In genomic region chr4:145541266-145541770, GRCh38 we compare ENCODE assay signal across 21 cellular contexts. TPM values are rescaled to one million over a fixed set of nuclear protein-coding genes. Genes with fewer than 3 reads are reported as not detected.
DNase-seq lines count a peak whose midpoint lies in the region; ATAC-seq and TF ChIP-seq lines count a peak whose summit lies in the region.
"Had no signal": no experiment of that assay in that cellular context is flagged by ENCODE, and none has a peak within 500 bp of the region (broad histone marks: within the 10 kb centered on the region; RNA-seq: fewer than 3 reads in every experiment).

No MANE protein-coding gene starts in this region.

- no peaks in the 10 kb centered on the region for H3K79me2 ChIP-seq in H9 (ENCODE audit: insufficient read depth, low read length)

- H3K9me3 ChIP-seq in H9 (ENCODE audit: control insufficient read depth, low read depth, low read length) (no peaks in the 10 kb centered on the region), Panc1 (ENCODE audit: control insufficient read depth, insufficient read depth, low read depth, low read length) (no peaks in the 10 kb centered on the region)
- H3K9me3 ChIP-seq: body of pancreas, left lung, sigmoid colon had no signal

- H3K4me1 ChIP-seq in H9 (ENCODE audit: insufficient read depth, low read length) (peaks cover 4% of the 10 kb centered on the region; the same call in 1 of the 2 replicates), Panc1 (ENCODE audit: control insufficient read depth, insufficient read depth, low read length) (peaks cover 23% of the 10 kb centered on the region)

- POLR2A ChIA-PET in Panc1 (lab: Charles Lee): interaction anchor here (0.7 kb wide), 1 partner anchor 1849 kb away, joined by 3 read pairs; no protein-coding TSS in a partner anchor

- H3K79me1 ChIP-seq in H9 (ENCODE audit: insufficient read depth, low read depth, low read length, poor library complexity, severe bottlenecking): no peaks in the 10 kb centered on the region

- no peak overlapping the region for H3K18ac ChIP-seq in H9 (ENCODE audit: insufficient read length, low read depth, low read length)

- BruUV-seq in Panc1 (replicated peaks; lab: Mats Ljungman, UMichigan) (no TSS peak), Calu3 (replicated peaks; lab: Mats Ljungman, UMichigan) (no TSS peak)

- in situ Hi-C loops in Panc1 (cut with HindIII; ENCODE audit: low pct_unique_long_range_greater_than_20kb, low sequenced_read_pairs): no loop called here
- in situ Hi-C loops in ACHN (cut with HindIII; ENCODE audit: low pct_ligation_motif_present, low pct_unique_long_range_greater_than_20kb, low sequenced_read_pairs): no loop called here

- H3K27ac ChIP-seq in H9 (ENCODE audit: insufficient read length, low read depth, low read length) (no peak overlapping the region), Panc1 (ENCODE audit: low read length) (peak overlapping the region; percentile 57; the same call in 1 of the 2 replicates)
- H3K27ac ChIP-seq: body of pancreas, left lung, sigmoid colon had no signal

- H3K36me3 ChIP-seq in Panc1 (ENCODE audit: control insufficient read depth, insufficient read depth, low read length): no peaks in the 10 kb centered on the region
- H3K36me3 ChIP-seq: left lung had no signal

- H3K4me3 Mint-ChIP-seq in H9 (no peak overlapping the region), Calu3 (ENCODE audit: low read depth, unreplicated experiment) (no peak overlapping the region)
- H3K4me3 Mint-ChIP-seq: activated naive CD8-positive, alpha-beta T cell treated with anti-CD3 and anti-CD28 coated beads for 36 hours; activated T-helper 17 cell treated with anti-CD3 and anti-CD28 coated beads, Interleukin-2, amount 50 U/mL, for 72 hours; dendritic cell treated with granulocyte-macrophage colony-stimulating factor and Interleukin-4, amounts not matched to agents 40 ng/mL and 50 ng/mL, for 4 days; type B pancreatic cell had no signal

- no peak overlapping the region for H3K4me2 ChIP-seq in H9 (ENCODE audit: insufficient read depth, insufficient read length, low read length)

- CTCF ChIA-PET in Panc1 (lab: Charles Lee): no interaction called here
- CTCF ChIA-PET in Calu3 (lab: Charles Lee): no interaction called here

- H4K5ac ChIP-seq in H9 (ENCODE audit: insufficient read length, low read depth, low read length): no peak overlapping the region

- H3K36me3 Mint-ChIP-seq in H9 (ENCODE audit: insufficient read depth in 1 of 3, low read depth in 3 of 3): peaks cover 0 to 6% (median 4%) of the 10 kb centered on the region in 3 experiments; a peak in 3 of 7 replicates
- H3K36me3 Mint-ChIP-seq in Calu3 (ENCODE audit: insufficient read depth, unreplicated experiment): no peaks in the 10 kb centered on the region
- H3K36me3 Mint-ChIP-seq: activated naive CD8-positive, alpha-beta T cell treated with anti-CD3 and anti-CD28 coated beads for 36 hours had no signal

- TF ChIP-seq CTCF in H9 (conservative IDR thresholded peaks at IDR 0.05) (no peak), Panc1 (IDR thresholded peaks at IDR 0.05) (no peak), fibroblast of mammary gland (conservative IDR thresholded peaks at IDR 0.05; ENCODE audit: control insufficient read depth, insufficient read depth, low read depth, low read length) (no peak), Calu3 (IDR thresholded peaks at IDR 0.05; ENCODE audit: unreplicated experiment) (no peak)

- no CpG with 5 or more reads among the region's 4 CpGs for WGBS in H9 (ENCODE audit: extremely low coverage, insufficient read length, low lambda C conversion rate)

- no peak overlapping the region for H2BK15ac ChIP-seq in H9 (ENCODE audit: low read depth, low read length)

- H2BK12ac ChIP-seq in H9 (ENCODE audit: insufficient read length, low read depth, low read length): no peak overlapping the region

- H3K23ac ChIP-seq in H9 (ENCODE audit: insufficient read length, low read depth, low read length): no peak overlapping the region

- no peak overlapping the region for H4K8ac ChIP-seq in H9 (replicated peaks; ENCODE audit: insufficient read length, low read depth, low read length)

- H3K27me3 Mint-ChIP-seq in H9 (ENCODE audit: low read depth) (no peaks in the 10 kb centered on the region), Calu3 (ENCODE audit: unreplicated experiment) (no peaks in the 10 kb centered on the region)
- H3K27me3 Mint-ChIP-seq: activated T-helper 17 cell treated with anti-CD3 and anti-CD28 coated beads, Interleukin-2, amount 50 U/mL, for 72 hours; dendritic cell treated with granulocyte-macrophage colony-stimulating factor and Interleukin-4, amounts not matched to agents 40 ng/mL and 50 ng/mL, for 4 days; type B pancreatic cell had no signal

- H3K23me2 ChIP-seq in H9 (ENCODE audit: insufficient read length, low read depth, low read length, poor library complexity, severe bottlenecking): no peaks in the 10 kb centered on the region

- no peak overlapping the region for H2AK5ac ChIP-seq in H9 (ENCODE audit: insufficient read length, low read length)

- H3K9me3 Mint-ChIP-seq in H9: no peaks in the 10 kb centered on the region
- no peaks in the 10 kb centered on the region for H3K9me3 Mint-ChIP-seq in Calu3 (ENCODE audit: low read depth, unreplicated experiment)
- H3K9me3 Mint-ChIP-seq: activated naive CD8-positive, alpha-beta T cell treated with anti-CD3 and anti-CD28 coated beads for 36 hours; activated T-helper 17 cell treated with anti-CD3 and anti-CD28 coated beads, Interleukin-2, amount 50 U/mL, for 72 hours; dendritic cell treated with granulocyte-macrophage colony-stimulating factor and Interleukin-4, amounts not matched to agents 40 ng/mL and 50 ng/mL, for 4 days; type B pancreatic cell had no signal

- no peak overlapping the region for H2BK5ac ChIP-seq in H9 (ENCODE audit: insufficient read length, low read length)

- H3K9ac ChIP-seq in H9 (ENCODE audit: extremely low read depth, insufficient read length, low read length): no peak overlapping the region

- ATAC-seq in Panc1: no peak
- no peak for ATAC-seq in HG03175 (IDR thresholded peaks at IDR 0.05; ENCODE audit: unreplicated experiment)
- ATAC-seq: activated T-helper 17 cell treated with anti-CD3 and anti-CD28 coated beads, Interleukin-2, amount 50 U/mL, for 72 hours; body of pancreas; left lung; SK-N-SH treated with all-trans-retinoic acid at 6 μM for 48 hours; stimulated activated naive CD8-positive, alpha-beta T cell treated with anti-CD3 and anti-CD28 coated beads, Interleukin-15, Interleukin-2, amounts not matched to agents 100 U/mL and 50 U/mL, for 24 hours had no signal

- peaks cover 35 to 42% of the 10 kb centered on the region in 2 experiments for H3K4me1 Mint-ChIP-seq in H9
- peaks cover 14% of the 10 kb centered on the region for H3K4me1 Mint-ChIP-seq in Calu3 (ENCODE audit: low read depth, unreplicated experiment)

- H4K20me1 ChIP-seq in H9 (ENCODE audit: control insufficient read depth, insufficient read depth, insufficient read length): no peaks in the 10 kb centered on the region

- H3K4ac ChIP-seq in H9 (ENCODE audit: low read depth, low read length): no peak overlapping the region

- H3K27me3 ChIP-seq in H9 (ENCODE audit: insufficient read depth, low read length): no peaks in the 10 kb centered on the region
- no peaks in the 10 kb centered on the region for H3K27me3 ChIP-seq in Panc1 (ENCODE audit: control insufficient read depth, insufficient read depth, low read length)
- H3K27me3 ChIP-seq: body of pancreas, left lung, sigmoid colon had no signal

- no peak overlapping the region for H3T11ph ChIP-seq in H9 (ENCODE audit: low read length)

- H3K4me3 ChIP-seq in Panc1 (ENCODE audit: low read depth in 2 of 2, low read length in 2 of 2): no peak overlapping the region
- no peak overlapping the region for H3K4me3 ChIP-seq in fibroblast of mammary gland (ENCODE audit: control insufficient read depth, low read depth, low read length)
- H3K4me3 ChIP-seq: body of pancreas, left lung, sigmoid colon had no signal

- no peak overlapping the region for H2BK120ac ChIP-seq in H9 (ENCODE audit: low read depth, low read length, poor library complexity, severe bottlenecking)

- H3K27ac Mint-ChIP-seq in H9 (peak overlapping the region; percentile 32 to 84 (median 55); a peak in 5 of 7 replicates), Calu3 (ENCODE audit: unreplicated experiment) (no peak overlapping the region)
- H3K27ac Mint-ChIP-seq: activated naive CD8-positive, alpha-beta T cell treated with anti-CD3 and anti-CD28 coated beads for 36 hours; activated T-helper 17 cell treated with anti-CD3 and anti-CD28 coated beads, Interleukin-2, amount 50 U/mL, for 72 hours; dendritic cell treated with granulocyte-macrophage colony-stimulating factor and Interleukin-4, amounts not matched to agents 40 ng/mL and 50 ng/mL, for 4 days; type B pancreatic cell had no signal

- H2BK20ac ChIP-seq in H9 (ENCODE audit: low read depth, low read length, poor library complexity, severe bottlenecking): no peak overlapping the region

- no peak overlapping the region for H3K56ac ChIP-seq in H9 (ENCODE audit: insufficient read length, low read depth, low read length)

- no peak overlapping the region for H4K91ac ChIP-seq in H9 (ENCODE audit: insufficient read length, low read depth, low read length)

- no peak for DNase-seq in H9
- DNase-seq in Panc1 (ENCODE audit: low read depth, low spot score): no peak
- DNase-seq in fibroblast of mammary gland (ENCODE audit: low read depth): peak; percentile 41
- peak; percentile 9 for DNase-seq in occipital lobe (lab: John Stamatoyannopoulos, UW)
- no peak for DNase-seq in ACHN
- no peak for DNase-seq in Calu3
- DNase-seq: activated CD4-positive, alpha-beta T cell treated with anti-CD3 and anti-CD28 coated beads for 1 hour; activated naive CD8-positive, alpha-beta T cell treated with anti-CD3 and anti-CD28 coated beads for 36 hours; body of pancreas; left lung; NCI-H1694; NCI-H226; sigmoid colon; stimulated activated CD4-positive, alpha-beta T cell treated with anti-CD3 and anti-CD28 coated beads, Interleukin-2, amount 100 ng/mL, for 24 hours; stimulated activated naive CD8-positive, alpha-beta T cell treated with anti-CD3 and anti-CD28 coated beads, Interleukin-15, Interleukin-2, amounts not matched to agents 100 U/mL and 50 U/mL, for 24 hours; T-helper 9 cell had no signal

- H2AFZ ChIP-seq in H9 (ENCODE audit: low read length): no peak overlapping the region

- intact Hi-C loops in Panc1 (cut with micrococcal nuclease; ENCODE audit: unreplicated experiment) (no loop called here), Calu3 (cut with micrococcal nuclease; ENCODE audit: unreplicated experiment) (no loop called here)

- no peak overlapping the region for H3K14ac ChIP-seq in H9 (ENCODE audit: insufficient read depth, low read length)

RNA-seq across cellular contexts. Expression of gene SMAD1, which starts 59.7 kb away (rescaled TPM):
- total RNA-seq in H9 (2021) (21.1 and 24.8 TPM in 2 replicates), Panc1 (2021; ENCODE audit: unreplicated experiment) (24.1 TPM), occipital lobe (18.4 TPM), Calu3 (2022) (15.3 and 19.3 TPM in 2 replicates)
- polyA plus RNA-seq in Panc1 (2012; ENCODE audit: insufficient read length): 15.5 TPM

Comparison
In these comparisons a context has a peak if more than half of its experiments do, and no peak if none do; other contexts are left out.
1. DNase-seq: peak in fibroblast of mammary gland (single experiment) and occipital lobe (single experiment); none in H9 (single experiment), Panc1 (single experiment), ACHN (single experiment) and Calu3 (single experiment).